ENCODE assay signal across 9 cellular contexts in the genomic region with DNA sequence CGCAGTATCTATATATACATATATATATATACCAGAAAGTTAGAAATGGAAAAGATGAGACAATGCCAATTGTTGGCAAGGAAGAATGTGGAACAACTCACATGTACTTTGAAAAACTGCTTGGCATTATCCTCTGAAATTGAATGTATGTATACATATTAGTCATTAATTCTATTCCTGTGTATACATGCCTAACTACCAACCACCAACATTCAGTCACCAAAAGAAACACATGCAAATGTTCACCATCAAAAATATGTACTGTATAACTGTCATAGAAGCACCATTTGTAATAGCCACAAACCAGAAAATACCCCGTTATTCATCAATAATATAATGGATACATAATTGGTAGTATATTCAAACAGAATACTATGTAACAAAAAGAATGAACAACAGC.
"Had no signal": no experiment of that assay in that cellular context is flagged by ENCODE, and none has a peak within 500 bp of the region (broad histone marks: within the 10 kb centered on the region; RNA-seq: fewer than 3 reads in every experiment).

No MANE protein-coding gene starts in this region.

- H3K27ac ChIP-seq: HL-60 had no signal

- FAIRE-seq: H1, H54, HepG2 had no signal

- H2AFZ ChIP-seq: GM23338 had no signal

- H3K27ac Mint-ChIP-seq: GM23338, H9, IgD-negative memory B cell had no signal

- H3K4me2 ChIP-seq: GM23338 had no signal

- H3K4me1 Mint-ChIP-seq: GM23338, H9 had no signal

- DNase-seq: H9, HCEC 1CT, KBM-7 had no signal

- H3K4me3 Mint-ChIP-seq: GM23338, H9, IgD-negative memory B cell had no signal

- H3K36me3 Mint-ChIP-seq: IgD-negative memory B cell had no signal

- H3K4me3 ChIP-seq: GM23338 had no signal
